In the genomic region with DNA sequence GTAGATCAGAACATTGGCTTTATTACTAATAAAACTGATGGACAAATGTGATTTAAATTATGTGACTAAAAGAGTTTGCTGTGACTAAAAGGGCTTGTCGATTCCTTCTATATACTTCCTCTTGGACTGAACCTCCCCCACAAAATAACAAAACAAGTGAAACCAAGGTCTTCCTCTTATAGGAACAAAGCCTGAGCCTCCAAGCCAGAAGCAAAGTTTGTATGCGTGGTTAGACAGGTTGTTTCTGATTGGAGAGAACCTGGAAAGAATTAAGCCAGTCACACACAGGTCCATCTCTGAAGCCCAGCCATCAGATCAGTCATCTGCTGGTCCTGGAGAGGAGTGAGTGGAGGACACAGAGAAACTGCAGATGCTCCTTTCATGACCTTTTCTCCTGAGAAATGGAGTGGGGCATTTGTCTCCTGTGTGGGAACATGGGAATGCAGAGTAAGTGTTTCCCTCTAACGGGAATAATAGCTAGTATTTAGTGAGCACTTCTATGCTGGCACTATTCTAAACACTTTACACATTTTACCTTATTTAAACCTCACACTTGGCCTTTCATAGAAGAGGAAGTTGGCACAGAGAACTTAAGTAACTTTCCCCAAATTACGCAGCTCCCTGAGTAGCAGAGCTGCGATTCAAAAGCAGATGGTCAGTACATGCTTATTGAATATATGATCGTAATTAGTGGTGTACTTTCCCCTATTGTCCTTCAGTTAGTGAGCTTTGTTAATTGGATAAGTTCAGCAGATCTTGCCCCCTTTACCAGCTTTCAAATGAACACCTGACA, we compare ENCODE assay signal across 14 cellular contexts.
A peak's percentile ranks its signal among the peaks of the same experiment; 100 is the strongest.
DNase-seq lines count a peak whose midpoint lies in the region; ATAC-seq, FAIRE-seq and TF ChIP-seq lines count a peak whose summit lies in the region.
"Had no signal": no experiment of that assay in that cellular context is flagged by ENCODE, and none has a peak within 500 bp of the region (broad histone marks: within the 10 kb centered on the region; RNA-seq: fewer than 3 reads in every experiment).

No MANE protein-coding gene starts in this region.

- no peaks in the 10 kb centered on the region for H3K4me1 ChIP-seq in Peyer's patch
- peaks cover 0 to 2% of the 10 kb centered on the region in 2 donors for H3K4me1 ChIP-seq in ascending aorta
- H3K4me1 ChIP-seq: esophagus squamous epithelium had no signal

- DNase-seq in GM12891 (ENCODE audit: insufficient read length, low spot score) (no peak), Peyer's patch (peak in 1 of 3 donors; percentile 36), midbrain (lab: John Stamatoyannopoulos, UW) (peak; percentile 11), ascending aorta (ENCODE audit: low spot score in 2 of 2) (no peak), cortex of kidney (lab: John Stamatoyannopoulos, UW) (no peak)
- no peak for DNase-seq in activated T-cell treated with anti-CD3 and anti-CD28 coated beads, Interleukin-2, amount 50 U/mL, for 72 hours
- DNase-seq: central memory CD4-positive, alpha-beta T cell; esophagus squamous epithelium had no signal

- no peak for TF ChIP-seq CTCF in Peyer's patch (IDR thresholded peaks at IDR 0.05)
- TF ChIP-seq CTCF in ascending aorta (IDR thresholded peaks at IDR 0.05), result no peak

- intact Hi-C loops in ascending aorta (cut with DNase I), result no loop called here

- no peak overlapping the region for H3K4me3 ChIP-seq in Peyer's patch
- H3K4me3 ChIP-seq in ascending aorta, result no peak overlapping the region
- H3K4me3 ChIP-seq: esophagus squamous epithelium, skin epidermis had no signal

- H3K9me3 Mint-ChIP-seq in activated T-cell treated with anti-CD3 and anti-CD28 coated beads, Interleukin-2, amount 50 U/mL, for 72 hours, result no peaks in the 10 kb centered on the region
- H3K9me3 Mint-ChIP-seq: activated T-helper 2 cell treated with anti-CD3 and anti-CD28 coated beads, Interferon-gamma antibody, Interleukin-2, Interleukin-4, amounts not matched to agents 10 μg/mL and 5 μg/mL and 100 μg/mL, durations not matched to agents 14 hours and 24 hours and 36 hours; natural killer cell treated with Interleukin-12 subunit alpha and Interleukin-12 subunit beta and Interleukin-15 and Interleukin-18, amount 100 ng/mL, for 72 hours had no signal

- H3K27me3 Mint-ChIP-seq in activated T-cell treated with anti-CD3 and anti-CD28 coated beads, Interleukin-2, amount 50 U/mL, for 72 hours (ENCODE audit: low read depth), result no peaks in the 10 kb centered on the region
- H3K27me3 Mint-ChIP-seq: natural killer cell treated with Interleukin-12 subunit alpha and Interleukin-12 subunit beta and Interleukin-15 and Interleukin-18, amount 100 ng/mL, for 72 hours had no signal

- no peak overlapping the region for H3K27ac Mint-ChIP-seq in activated T-cell treated with anti-CD3 and anti-CD28 coated beads, Interleukin-2, amount 50 U/mL, for 72 hours
- H3K27ac Mint-ChIP-seq: activated T-helper 2 cell treated with anti-CD3 and anti-CD28 coated beads, Interferon-gamma antibody, Interleukin-2, Interleukin-4, amounts not matched to agents 10 μg/mL and 5 μg/mL and 100 μg/mL, durations not matched to agents 14 hours and 24 hours and 36 hours; natural killer cell treated with Interleukin-12 subunit alpha and Interleukin-12 subunit beta and Interleukin-15 and Interleukin-18, amount 100 ng/mL, for 72 hours had no signal

- peaks cover 31% of the 10 kb centered on the region for H3K4me1 Mint-ChIP-seq in activated T-cell treated with anti-CD3 and anti-CD28 coated beads, Interleukin-2, amount 50 U/mL, for 72 hours (ENCODE audit: low read depth)

- H3K27me3 ChIP-seq in Peyer's patch (no peaks in the 10 kb centered on the region), ascending aorta (no peaks in the 10 kb centered on the region)
- H3K27me3 ChIP-seq: esophagus squamous epithelium had no signal

- no peak for TF ChIP-seq POLR2A in GM12891 (IDR thresholded peaks at IDR 0.05; ENCODE audit: low read depth, low read length)
- TF ChIP-seq POLR2A in Peyer's patch (IDR thresholded peaks at IDR 0.05), result no peak

- H3K27ac ChIP-seq in Peyer's patch (peak overlapping the region in 3 of 4 donors; percentile 19 to 57 (median 29)), ascending aorta (no peak overlapping the region)
- H3K27ac ChIP-seq: esophagus squamous epithelium had no signal

- H3K36me3 ChIP-seq in Peyer's patch (no peaks in the 10 kb centered on the region), ascending aorta (peaks cover 3 to 12% of the 10 kb centered on the region in 2 donors)

- H3K4me3 Mint-ChIP-seq in activated T-cell treated with anti-CD3 and anti-CD28 coated beads, Interleukin-2, amount 50 U/mL, for 72 hours, result no peak overlapping the region
- H3K4me3 Mint-ChIP-seq: natural killer cell treated with Interleukin-12 subunit alpha and Interleukin-12 subunit beta and Interleukin-15 and Interleukin-18, amount 100 ng/mL, for 72 hours had no signal

- no peaks in the 10 kb centered on the region for H3K9me3 ChIP-seq in Peyer's patch
- H3K9me3 ChIP-seq in ascending aorta, result no peaks in the 10 kb centered on the region
- H3K9me3 ChIP-seq: esophagus squamous epithelium had no signal

- H3K36me3 Mint-ChIP-seq in activated T-cell treated with anti-CD3 and anti-CD28 coated beads, Interleukin-2, amount 50 U/mL, for 72 hours (ENCODE audit: insufficient read depth in 2 of 2), result peaks cover 0 to 1% of the 10 kb centered on the region in 2 donors
- H3K36me3 Mint-ChIP-seq: natural killer cell treated with Interleukin-12 subunit alpha and Interleukin-12 subunit beta and Interleukin-15 and Interleukin-18, amount 100 ng/mL, for 72 hours had no signal

- peak; percentile 60 for ATAC-seq in GM21825 (IDR thresholded peaks at IDR 0.05; ENCODE audit: unreplicated experiment)
- no peak for ATAC-seq in activated T-cell treated with anti-CD3 and anti-CD28 coated beads, Interleukin-2, amount 50 U/mL, for 72 hours (replicated peaks in 1 of 2)
- no peak for ATAC-seq in HG03280 (IDR thresholded peaks at IDR 0.05; ENCODE audit: unreplicated experiment)
- ATAC-seq: activated CD4-positive, CD25-positive, alpha-beta regulatory T cell treated with anti-CD3 and anti-CD28 coated beads, Interleukin-2, amount 50 U/mL, for 24 hours; natural killer cell treated with Interleukin-12 subunit alpha and Interleukin-12 subunit beta and Interleukin-15 and Interleukin-18, amount 100 ng/mL, for 72 hours had no signal

- FAIRE-seq in GM12891 (lab: Jason Lieb, UNC), result peak; percentile 94

TF ChIP-seq in GM12891, 5 proteins besides CTCF, POLR2A, EP300 and RAD21:
- no peak for TF ChIP-seq POU2F2 (IDR thresholded peaks at IDR 0.05; ENCODE audit: low read depth, low read length)
- no peak for TF ChIP-seq POLR2AphosphoS5 (IDR thresholded peaks at IDR 0.05; ENCODE audit: low read depth, low read length)
- TF ChIP-seq PAX5 (IDR thresholded peaks at IDR 0.05; ENCODE audit: insufficient read depth, low read length, severe bottlenecking), result no peak
- TF ChIP-seq SPI1 (IDR thresholded peaks at IDR 0.05; ENCODE audit: low read depth, low read length), result peak; percentile 44
- no peak for TF ChIP-seq TAF1 (IDR thresholded peaks at IDR 0.05; ENCODE audit: low read depth, low read length)

Comparison
In these comparisons a context has a peak if more than half of its experiments do, and no peak if none do; other contexts are left out.
1. H3K27ac ChIP-seq: peak in Peyer's patch (3 of 4); none in ascending aorta (0 of 2).